In the genomic region with DNA sequence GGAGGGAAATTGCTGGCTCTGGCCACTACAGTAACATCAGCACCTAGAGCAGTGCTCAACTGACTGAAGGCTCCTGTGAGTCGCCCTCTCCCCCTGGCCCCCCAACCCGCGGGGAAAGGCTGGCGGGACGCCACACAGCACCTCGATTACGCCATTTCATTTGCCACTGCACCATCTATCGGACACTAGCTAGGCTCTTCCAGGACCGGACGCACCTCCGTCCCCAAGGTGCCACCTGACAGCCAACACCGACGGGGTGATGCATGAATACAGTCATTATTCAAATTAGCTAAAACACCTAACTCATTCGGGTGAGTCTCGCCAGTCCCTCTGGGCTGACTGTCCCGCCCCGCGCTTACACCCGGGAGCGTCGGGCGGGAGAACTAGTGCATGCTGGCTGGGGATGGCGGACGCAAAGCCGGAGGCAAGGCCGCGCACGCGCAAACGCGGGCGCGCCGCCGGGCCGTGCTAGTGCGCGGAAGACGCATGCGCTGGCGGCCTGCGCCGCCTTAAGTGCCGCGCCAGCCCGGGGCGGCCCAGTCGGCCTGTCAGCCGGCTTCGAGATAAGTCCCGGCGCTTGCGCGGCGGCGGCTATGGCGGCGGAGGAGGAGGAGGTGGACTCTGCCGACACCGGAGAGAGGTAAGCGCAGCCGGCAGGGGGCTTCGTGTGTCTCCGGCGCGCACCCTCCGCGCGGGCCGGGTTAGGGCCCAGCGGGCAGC, we compare ENCODE assay signal across 1 cellular context.
TF ChIP-seq lines count a peak whose summit lies in the region.

A gene (plus strand): TSS at position 539 of the 720 bp plus-strand sequence. CDS start 55 bp downstream, at position 594.

TF ChIP-seq in K562, 482 proteins besides CTCF, POLR2A, EP300 and RAD21 (continued from another document and continues in another):
- TF ChIP-seq, protein P1, sequence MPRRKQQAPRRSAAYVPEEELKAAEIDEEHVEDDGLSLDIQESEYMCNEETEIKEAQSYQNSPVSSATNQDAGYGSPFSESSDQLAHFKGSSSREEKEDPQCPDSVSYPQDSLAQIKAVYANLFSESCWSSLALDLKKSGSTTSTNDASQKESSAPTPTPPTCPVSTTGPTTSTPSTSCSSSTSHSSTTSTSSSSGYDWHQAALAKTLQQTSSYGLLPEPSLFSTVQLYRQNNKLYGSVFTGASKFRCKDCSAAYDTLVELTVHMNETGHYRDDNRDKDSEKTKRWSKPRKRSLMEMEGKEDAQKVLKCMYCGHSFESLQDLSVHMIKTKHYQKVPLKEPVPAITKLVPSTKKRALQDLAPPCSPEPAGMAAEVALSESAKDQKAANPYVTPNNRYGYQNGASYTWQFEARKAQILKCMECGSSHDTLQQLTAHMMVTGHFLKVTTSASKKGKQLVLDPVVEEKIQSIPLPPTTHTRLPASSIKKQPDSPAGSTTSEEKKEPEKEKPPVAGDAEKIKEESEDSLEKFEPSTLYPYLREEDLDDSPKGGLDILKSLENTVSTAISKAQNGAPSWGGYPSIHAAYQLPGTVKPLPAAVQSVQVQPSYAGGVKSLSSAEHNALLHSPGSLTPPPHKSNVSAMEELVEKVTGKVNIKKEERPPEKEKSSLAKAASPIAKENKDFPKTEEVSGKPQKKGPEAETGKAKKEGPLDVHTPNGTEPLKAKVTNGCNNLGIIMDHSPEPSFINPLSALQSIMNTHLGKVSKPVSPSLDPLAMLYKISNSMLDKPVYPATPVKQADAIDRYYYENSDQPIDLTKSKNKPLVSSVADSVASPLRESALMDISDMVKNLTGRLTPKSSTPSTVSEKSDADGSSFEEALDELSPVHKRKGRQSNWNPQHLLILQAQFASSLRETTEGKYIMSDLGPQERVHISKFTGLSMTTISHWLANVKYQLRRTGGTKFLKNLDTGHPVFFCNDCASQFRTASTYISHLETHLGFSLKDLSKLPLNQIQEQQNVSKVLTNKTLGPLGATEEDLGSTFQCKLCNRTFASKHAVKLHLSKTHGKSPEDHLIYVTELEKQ (CRISPR knock-in tag; IDR thresholded peaks at IDR 0.05): no peak
- peak; percentile 57 for TF ChIP-seq GABPA (tag; conservative IDR thresholded peaks at IDR 0.05; ENCODE audit: low read depth)
- no peak for TF ChIP-seq ATF1 (CRISPR knock-in tag; IDR thresholded peaks at IDR 0.05)
- TF ChIP-seq ATF1 (tag; IDR thresholded peaks at IDR 0.05): peak; percentile 84
- TF ChIP-seq POLR2G (IDR thresholded peaks at IDR 0.05; ENCODE audit: low read depth, low read length): peak; percentile 100
- TF ChIP-seq POLR2AphosphoS5 (IDR thresholded peaks at IDR 0.05; ENCODE audit: control insufficient read depth, insufficient read depth, low read depth, low read length): peak; percentile 94
- TF ChIP-seq, protein P2, sequence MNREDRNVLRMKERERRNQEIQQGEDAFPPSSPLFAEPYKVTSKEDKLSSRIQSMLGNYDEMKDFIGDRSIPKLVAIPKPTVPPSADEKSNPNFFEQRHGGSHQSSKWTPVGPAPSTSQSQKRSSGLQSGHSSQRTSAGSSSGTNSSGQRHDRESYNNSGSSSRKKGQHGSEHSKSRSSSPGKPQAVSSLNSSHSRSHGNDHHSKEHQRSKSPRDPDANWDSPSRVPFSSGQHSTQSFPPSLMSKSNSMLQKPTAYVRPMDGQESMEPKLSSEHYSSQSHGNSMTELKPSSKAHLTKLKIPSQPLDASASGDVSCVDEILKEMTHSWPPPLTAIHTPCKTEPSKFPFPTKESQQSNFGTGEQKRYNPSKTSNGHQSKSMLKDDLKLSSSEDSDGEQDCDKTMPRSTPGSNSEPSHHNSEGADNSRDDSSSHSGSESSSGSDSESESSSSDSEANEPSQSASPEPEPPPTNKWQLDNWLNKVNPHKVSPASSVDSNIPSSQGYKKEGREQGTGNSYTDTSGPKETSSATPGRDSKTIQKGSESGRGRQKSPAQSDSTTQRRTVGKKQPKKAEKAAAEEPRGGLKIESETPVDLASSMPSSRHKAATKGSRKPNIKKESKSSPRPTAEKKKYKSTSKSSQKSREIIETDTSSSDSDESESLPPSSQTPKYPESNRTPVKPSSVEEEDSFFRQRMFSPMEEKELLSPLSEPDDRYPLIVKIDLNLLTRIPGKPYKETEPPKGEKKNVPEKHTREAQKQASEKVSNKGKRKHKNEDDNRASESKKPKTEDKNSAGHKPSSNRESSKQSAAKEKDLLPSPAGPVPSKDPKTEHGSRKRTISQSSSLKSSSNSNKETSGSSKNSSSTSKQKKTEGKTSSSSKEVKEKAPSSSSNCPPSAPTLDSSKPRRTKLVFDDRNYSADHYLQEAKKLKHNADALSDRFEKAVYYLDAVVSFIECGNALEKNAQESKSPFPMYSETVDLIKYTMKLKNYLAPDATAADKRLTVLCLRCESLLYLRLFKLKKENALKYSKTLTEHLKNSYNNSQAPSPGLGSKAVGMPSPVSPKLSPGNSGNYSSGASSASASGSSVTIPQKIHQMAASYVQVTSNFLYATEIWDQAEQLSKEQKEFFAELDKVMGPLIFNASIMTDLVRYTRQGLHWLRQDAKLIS (CRISPR knock-in tag; IDR thresholded peaks at IDR 0.05): no peak; the same call in 1 of the 2 replicates
- TF ChIP-seq RNF2 (IDR thresholded peaks at IDR 0.05): peak; percentile 74
- no peak for TF ChIP-seq NR2C1 (IDR thresholded peaks at IDR 0.05)
- TF ChIP-seq NR2C1 (tag; IDR thresholded peaks at IDR 0.05): no peak
- TF ChIP-seq FOXP1 (CRISPR knock-in tag; IDR thresholded peaks at IDR 0.05): no peak; the same call in 1 of the 2 replicates
- TF ChIP-seq L3MBTL2 (IDR thresholded peaks at IDR 0.05): peak; percentile 99
- TF ChIP-seq TCFL5 (CRISPR knock-in tag; conservative IDR thresholded peaks at IDR 0.05): no peak
- TF ChIP-seq, protein P3, sequence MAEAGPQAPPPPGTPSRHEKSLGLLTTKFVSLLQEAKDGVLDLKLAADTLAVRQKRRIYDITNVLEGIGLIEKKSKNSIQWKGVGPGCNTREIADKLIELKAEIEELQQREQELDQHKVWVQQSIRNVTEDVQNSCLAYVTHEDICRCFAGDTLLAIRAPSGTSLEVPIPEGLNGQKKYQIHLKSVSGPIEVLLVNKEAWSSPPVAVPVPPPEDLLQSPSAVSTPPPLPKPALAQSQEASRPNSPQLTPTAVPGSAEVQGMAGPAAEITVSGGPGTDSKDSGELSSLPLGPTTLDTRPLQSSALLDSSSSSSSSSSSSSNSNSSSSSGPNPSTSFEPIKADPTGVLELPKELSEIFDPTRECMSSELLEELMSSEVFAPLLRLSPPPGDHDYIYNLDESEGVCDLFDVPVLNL (CRISPR knock-in tag; IDR thresholded peaks at IDR 0.05; ENCODE audit: low read depth): peak; percentile 49; the same call in 1 of the 2 replicates
- TF ChIP-seq DPF2 (IDR thresholded peaks at IDR 0.05): peak; percentile 63; the same call in 1 of the 2 replicates
- TF ChIP-seq, protein P4, sequence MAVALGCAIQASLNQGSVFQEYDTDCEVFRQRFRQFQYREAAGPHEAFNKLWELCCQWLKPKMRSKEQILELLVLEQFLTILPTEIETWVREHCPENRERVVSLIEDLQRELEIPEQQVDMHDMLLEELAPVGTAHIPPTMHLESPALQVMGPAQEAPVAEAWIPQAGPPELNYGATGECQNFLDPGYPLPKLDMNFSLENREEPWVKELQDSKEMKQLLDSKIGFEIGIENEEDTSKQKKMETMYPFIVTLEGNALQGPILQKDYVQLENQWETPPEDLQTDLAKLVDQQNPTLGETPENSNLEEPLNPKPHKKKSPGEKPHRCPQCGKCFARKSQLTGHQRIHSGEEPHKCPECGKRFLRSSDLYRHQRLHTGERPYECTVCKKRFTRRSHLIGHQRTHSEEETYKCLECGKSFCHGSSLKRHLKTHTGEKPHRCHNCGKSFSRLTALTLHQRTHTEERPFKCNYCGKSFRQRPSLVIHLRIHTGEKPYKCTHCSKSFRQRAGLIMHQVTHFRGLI (CRISPR knock-in tag; IDR thresholded peaks at IDR 0.05): no peak
- TF ChIP-seq ZNF12 (CRISPR knock-in tag; IDR thresholded peaks at IDR 0.05): peak; percentile 64; the same call in 1 of the 2 replicates
- TF ChIP-seq CCNT2 (IDR thresholded peaks at IDR 0.05; ENCODE audit: borderline replicate concordance, extremely low read depth, insufficient read length, low read depth, low read length): peak; percentile 99
- TF ChIP-seq ZNF184 (CRISPR knock-in tag; IDR thresholded peaks at IDR 0.05): no peak
- TF ChIP-seq RAD51 (IDR thresholded peaks at IDR 0.05; ENCODE audit: borderline replicate concordance, low read depth): 0 out of 2 replicates have a peak, but pooled peaks have one; percentile 47
- TF ChIP-seq ZNF780A (CRISPR knock-in tag; IDR thresholded peaks at IDR 0.05): no peak; the same call in 1 of the 2 replicates
- peak; percentile 13; the same call in 1 of the 2 replicates for TF ChIP-seq ZNF766 (CRISPR knock-in tag; conservative IDR thresholded peaks at IDR 0.05)
- TF ChIP-seq SAFB2 (IDR thresholded peaks at IDR 0.05; ENCODE audit: borderline replicate concordance, low read depth, low read length, severe bottlenecking): no peak
- TF ChIP-seq FUS (optimal IDR thresholded peaks at IDR 0.05; ENCODE audit: low read depth, low read length): peak; percentile 97
- TF ChIP-seq CBFA2T2 (conservative IDR thresholded peaks at IDR 0.05): no peak
- TF ChIP-seq TOE1 (IDR thresholded peaks at IDR 0.05; ENCODE audit: borderline replicate concordance): peak; percentile 29; the same call in 1 of the 2 replicates
- peak; percentile 61; the same call in 1 of the 2 replicates for TF ChIP-seq TOE1 (CRISPR knock-in tag; IDR thresholded peaks at IDR 0.05; ENCODE audit: borderline replicate concordance, low read depth)
- TF ChIP-seq, protein P5, sequence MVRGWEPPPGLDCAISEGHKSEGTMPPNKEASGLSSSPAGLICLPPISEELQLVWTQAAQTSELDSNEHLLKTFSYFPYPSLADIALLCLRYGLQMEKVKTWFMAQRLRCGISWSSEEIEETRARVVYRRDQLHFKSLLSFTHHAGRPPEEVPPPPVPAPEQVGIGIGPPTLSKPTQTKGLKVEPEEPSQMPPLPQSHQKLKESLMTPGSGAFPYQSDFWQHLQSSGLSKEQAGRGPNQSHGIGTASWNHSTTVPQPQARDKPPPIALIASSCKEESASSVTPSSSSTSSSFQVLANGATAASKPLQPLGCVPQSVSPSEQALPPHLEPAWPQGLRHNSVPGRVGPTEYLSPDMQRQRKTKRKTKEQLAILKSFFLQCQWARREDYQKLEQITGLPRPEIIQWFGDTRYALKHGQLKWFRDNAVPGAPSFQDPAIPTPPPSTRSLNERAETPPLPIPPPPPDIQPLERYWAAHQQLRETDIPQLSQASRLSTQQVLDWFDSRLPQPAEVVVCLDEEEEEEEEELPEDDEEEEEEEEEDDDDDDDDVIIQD (CRISPR knock-in tag; IDR thresholded peaks at IDR 0.05): peak; percentile 76; the same call in 1 of the 2 replicates
- TF ChIP-seq GATAD2B (IDR thresholded peaks at IDR 0.05; ENCODE audit: borderline replicate concordance): no peak
- no peak; the same call in 1 of the 2 replicates for TF ChIP-seq ZNF263 (CRISPR knock-in tag; IDR thresholded peaks at IDR 0.05; ENCODE audit: borderline replicate concordance)
- peak; percentile 58; the same call in 1 of the 2 replicates for TF ChIP-seq ZNF561 (CRISPR knock-in tag; conservative IDR thresholded peaks at IDR 0.05)
- peak; percentile 10; the same call in 1 of the 2 replicates for TF ChIP-seq CHD2 (IDR thresholded peaks at IDR 0.05; ENCODE audit: low read depth, low read length)
- TF ChIP-seq POU5F1 (IDR thresholded peaks at IDR 0.05; ENCODE audit: borderline replicate concordance, low read depth, low read length, partially characterized antibody): peak; percentile 60
- TF ChIP-seq, protein P6, sequence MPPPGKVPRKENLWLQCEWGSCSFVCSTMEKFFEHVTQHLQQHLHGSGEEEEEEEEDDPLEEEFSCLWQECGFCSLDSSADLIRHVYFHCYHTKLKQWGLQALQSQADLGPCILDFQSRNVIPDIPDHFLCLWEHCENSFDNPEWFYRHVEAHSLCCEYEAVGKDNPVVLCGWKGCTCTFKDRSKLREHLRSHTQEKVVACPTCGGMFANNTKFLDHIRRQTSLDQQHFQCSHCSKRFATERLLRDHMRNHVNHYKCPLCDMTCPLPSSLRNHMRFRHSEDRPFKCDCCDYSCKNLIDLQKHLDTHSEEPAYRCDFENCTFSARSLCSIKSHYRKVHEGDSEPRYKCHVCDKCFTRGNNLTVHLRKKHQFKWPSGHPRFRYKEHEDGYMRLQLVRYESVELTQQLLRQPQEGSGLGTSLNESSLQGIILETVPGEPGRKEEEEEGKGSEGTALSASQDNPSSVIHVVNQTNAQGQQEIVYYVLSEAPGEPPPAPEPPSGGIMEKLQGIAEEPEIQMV (tag; conservative IDR thresholded peaks at IDR 0.05; ENCODE audit: low read depth): peak; percentile 45; the same call in 1 of the 2 replicates
- TF ChIP-seq TGIF2 (CRISPR knock-in tag; IDR thresholded peaks at IDR 0.05): no peak
- TF ChIP-seq HMGN3 (IDR thresholded peaks at IDR 0.05; ENCODE audit: borderline replicate concordance, extremely low read depth, insufficient read length, low read depth, low read length): peak; percentile 98
- TF ChIP-seq, protein P7, sequence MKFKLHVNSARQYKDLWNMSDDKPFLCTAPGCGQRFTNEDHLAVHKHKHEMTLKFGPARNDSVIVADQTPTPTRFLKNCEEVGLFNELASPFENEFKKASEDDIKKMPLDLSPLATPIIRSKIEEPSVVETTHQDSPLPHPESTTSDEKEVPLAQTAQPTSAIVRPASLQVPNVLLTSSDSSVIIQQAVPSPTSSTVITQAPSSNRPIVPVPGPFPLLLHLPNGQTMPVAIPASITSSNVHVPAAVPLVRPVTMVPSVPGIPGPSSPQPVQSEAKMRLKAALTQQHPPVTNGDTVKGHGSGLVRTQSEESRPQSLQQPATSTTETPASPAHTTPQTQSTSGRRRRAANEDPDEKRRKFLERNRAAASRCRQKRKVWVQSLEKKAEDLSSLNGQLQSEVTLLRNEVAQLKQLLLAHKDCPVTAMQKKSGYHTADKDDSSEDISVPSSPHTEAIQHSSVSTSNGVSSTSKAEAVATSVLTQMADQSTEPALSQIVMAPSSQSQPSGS (CRISPR knock-in tag; IDR thresholded peaks at IDR 0.05): no peak
- TF ChIP-seq MYC (IDR thresholded peaks at IDR 0.05; ENCODE audit: low read depth, low read length): 0 out of 2 replicates have a peak, but pooled peaks have one; percentile 71
- TF ChIP-seq MYC (CRISPR knock-in tag; IDR thresholded peaks at IDR 0.05; ENCODE audit: borderline replicate concordance, low read depth): peak; percentile 70; the same call in 1 of the 2 replicates
- TF ChIP-seq SMARCA4 (IDR thresholded peaks at IDR 0.05): peak; percentile 22
- TF ChIP-seq SREBF1 (IDR thresholded peaks at IDR 0.05; ENCODE audit: borderline replicate concordance, low read depth, low read length): no peak
- no peak for TF ChIP-seq TAF15 (IDR thresholded peaks at IDR 0.05; ENCODE audit: low read depth, low read length)
- TF ChIP-seq KDM1A (IDR thresholded peaks at IDR 0.05): no peak
- TF ChIP-seq SIX5 (IDR thresholded peaks at IDR 0.05; ENCODE audit: borderline replicate concordance in 1 of 2, insufficient read depth in 1 of 2, low read depth in 1 of 2, low read length in 2 of 2): no peak
- TF ChIP-seq XRCC3 (IDR thresholded peaks at IDR 0.05): no peak
- TF ChIP-seq ZNF75A (CRISPR knock-in tag; IDR thresholded peaks at IDR 0.05): peak; percentile 55; the same call in 1 of the 2 replicates
- TF ChIP-seq, protein P8, sequence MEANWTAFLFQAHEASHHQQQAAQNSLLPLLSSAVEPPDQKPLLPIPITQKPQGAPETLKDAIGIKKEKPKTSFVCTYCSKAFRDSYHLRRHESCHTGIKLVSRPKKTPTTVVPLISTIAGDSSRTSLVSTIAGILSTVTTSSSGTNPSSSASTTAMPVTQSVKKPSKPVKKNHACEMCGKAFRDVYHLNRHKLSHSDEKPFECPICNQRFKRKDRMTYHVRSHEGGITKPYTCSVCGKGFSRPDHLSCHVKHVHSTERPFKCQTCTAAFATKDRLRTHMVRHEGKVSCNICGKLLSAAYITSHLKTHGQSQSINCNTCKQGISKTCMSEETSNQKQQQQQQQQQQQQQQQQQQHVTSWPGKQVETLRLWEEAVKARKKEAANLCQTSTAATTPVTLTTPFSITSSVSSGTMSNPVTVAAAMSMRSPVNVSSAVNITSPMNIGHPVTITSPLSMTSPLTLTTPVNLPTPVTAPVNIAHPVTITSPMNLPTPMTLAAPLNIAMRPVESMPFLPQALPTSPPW (CRISPR knock-in tag; IDR thresholded peaks at IDR 0.05): peak; percentile 74
- TF ChIP-seq NR1H2 (CRISPR knock-in tag; IDR thresholded peaks at IDR 0.05): no peak
